In the genomic region with DNA sequence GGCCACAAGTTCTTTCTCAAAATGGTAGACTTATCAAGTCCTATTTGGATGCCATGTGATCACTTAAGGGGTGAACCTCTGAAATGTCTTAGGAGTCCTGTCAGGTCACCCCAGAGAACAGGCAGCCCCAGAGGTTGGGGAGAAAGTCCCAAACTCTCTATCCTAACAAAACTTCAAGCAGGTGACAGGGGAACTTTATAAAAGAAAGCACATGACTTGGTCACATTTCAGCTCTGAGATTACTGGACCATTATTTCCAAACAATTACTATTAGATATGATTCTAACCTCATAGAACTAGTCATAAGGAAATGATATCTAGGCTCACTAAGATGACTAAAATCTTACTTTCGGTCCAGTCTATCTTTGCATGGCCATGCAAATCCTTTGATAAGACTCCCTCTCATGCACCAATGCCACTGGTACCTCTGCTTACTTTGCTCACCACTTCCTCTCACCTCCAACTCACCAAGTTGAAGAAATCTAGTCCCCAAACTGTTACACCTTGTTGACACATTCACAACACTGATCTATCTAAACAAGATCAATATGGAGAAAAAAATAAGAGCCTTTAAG, we compare ENCODE assay signal across 14 cellular contexts.
DNase-seq lines count a peak whose midpoint lies in the region; ATAC-seq and TF ChIP-seq lines count a peak whose summit lies in the region.
"Had no signal": no experiment of that assay in that cellular context is flagged by ENCODE, and none has a peak within 500 bp of the region (broad histone marks: within the 10 kb centered on the region; RNA-seq: fewer than 3 reads in every experiment).

No MANE protein-coding gene starts in this region.

- H3K4me3 ChIP-seq in GM12864 (ENCODE audit: low read depth, low read length), result no peak overlapping the region
- H3K4me3 ChIP-seq: cardiac muscle cell had no signal

- DNase-seq in GM12864 (ENCODE audit: low read depth), result peak; percentile 24
- peak; percentile 52 for DNase-seq in GM19240 (ENCODE audit: insufficient read length, low spot score)
- no peak for DNase-seq in cerebellum (ENCODE audit: low spot score)
- no peak for DNase-seq in activated CD4-positive, alpha-beta T cell treated with anti-CD3 and anti-CD28 coated beads, Interleukin-2, amount 10 ng/mL, durations not matched to agents 24 days and 14 days
- DNase-seq in stimulated activated CD4-positive, alpha-beta T cell treated with anti-CD3 and anti-CD28 coated beads, Interleukin-12 subunit alpha, Interleukin-12 subunit beta, amount 100 ng/mL, for 4 hours, result no peak
- no peak for DNase-seq in stimulated activated CD4-positive, alpha-beta T cell treated with anti-CD3 and anti-CD28 coated beads, Interleukin-2, amount 100 ng/mL, for 24 hours
- DNase-seq: glutamatergic neuron; NCI-H2029; Right ventricle myocardium superior; stimulated activated CD4-positive, alpha-beta T cell treated with anti-CD3 and anti-CD28 coated beads, Interleukin-1b, Interleukin-23, amount 100 ng/mL, for 48 hours had no signal

- H3K27me3 Mint-ChIP-seq in activated CD4-positive, alpha-beta T cell treated with anti-CD3 and anti-CD28 coated beads, Interleukin-2, amount 10 ng/mL, durations not matched to agents 24 days and 14 days, result no peaks in the 10 kb centered on the region

- no peak for TF ChIP-seq CTCF in GM12864 (IDR thresholded peaks at IDR 0.05; ENCODE audit: low read depth, low read length, missing control alignments)

- H3K9me3 Mint-ChIP-seq in activated CD4-positive, alpha-beta T cell treated with anti-CD3 and anti-CD28 coated beads, Interleukin-2, amount 10 ng/mL, durations not matched to agents 24 days and 14 days, result no peaks in the 10 kb centered on the region

- intact Hi-C loops in activated CD4-positive, alpha-beta T cell treated with anti-CD3 and anti-CD28 coated beads, Interleukin-2, amount 10 ng/mL, durations not matched to agents 24 days and 14 days (cut with micrococcal nuclease), result no loop called here

- no peak overlapping the region for H3K27ac Mint-ChIP-seq in activated CD4-positive, alpha-beta T cell treated with anti-CD3 and anti-CD28 coated beads, Interleukin-2, amount 10 ng/mL, durations not matched to agents 24 days and 14 days
- H3K27ac Mint-ChIP-seq: activated naive CD4-positive, alpha-beta T cell treated with anti-CD3 and anti-CD28 coated beads, Interleukin-2, amount 50 U/mL, for 24 hours had no signal

- no peaks in the 10 kb centered on the region for H3K4me1 Mint-ChIP-seq in activated CD4-positive, alpha-beta T cell treated with anti-CD3 and anti-CD28 coated beads, Interleukin-2, amount 10 ng/mL, durations not matched to agents 24 days and 14 days
- H3K4me1 Mint-ChIP-seq: activated naive CD4-positive, alpha-beta T cell treated with anti-CD3 and anti-CD28 coated beads, Interleukin-2, amount 50 U/mL, for 24 hours had no signal

- ATAC-seq in GM21786 (IDR thresholded peaks at IDR 0.05; ENCODE audit: unreplicated experiment) (peak; percentile 87), HG03196 (IDR thresholded peaks at IDR 0.05; ENCODE audit: unreplicated experiment) (peak; percentile 95)

- H3K4me3 Mint-ChIP-seq in activated CD4-positive, alpha-beta T cell treated with anti-CD3 and anti-CD28 coated beads, Interleukin-2, amount 10 ng/mL, durations not matched to agents 24 days and 14 days, result no peak overlapping the region
- H3K4me3 Mint-ChIP-seq: activated naive CD4-positive, alpha-beta T cell treated with anti-CD3 and anti-CD28 coated beads, Interleukin-2, amount 50 U/mL, for 24 hours had no signal

- H3K36me3 Mint-ChIP-seq in activated CD4-positive, alpha-beta T cell treated with anti-CD3 and anti-CD28 coated beads, Interleukin-2, amount 10 ng/mL, durations not matched to agents 24 days and 14 days (ENCODE audit: low read depth), result no peaks in the 10 kb centered on the region
- H3K36me3 Mint-ChIP-seq: activated naive CD4-positive, alpha-beta T cell treated with anti-CD3 and anti-CD28 coated beads, Interleukin-2, amount 50 U/mL, for 24 hours had no signal

Comparison
In these comparisons a context has a peak if more than half of its experiments do, and no peak if none do; other contexts are left out.
1. DNase-seq: peak in GM12864 (single experiment) and GM19240 (single experiment); none in cerebellum (single experiment), activated CD4-positive, alpha-beta T cell treated with anti-CD3 and anti-CD28 coated beads, Interleukin-2, amount 10 ng/mL, durations not matched to agents 24 days and 14 days (single experiment), stimulated activated CD4-positive, alpha-beta T cell treated with anti-CD3 and anti-CD28 coated beads, Interleukin-12 subunit alpha, Interleukin-12 subunit beta, amount 100 ng/mL, for 4 hours (single experiment) and stimulated activated CD4-positive, alpha-beta T cell treated with anti-CD3 and anti-CD28 coated beads, Interleukin-2, amount 100 ng/mL, for 24 hours (0 of 2).